In genomic region chr6:41927253-41927652, GRCh38 we compare ENCODE assay signal across 25 cellular contexts. TPM values are rescaled to one million over a fixed set of nuclear protein-coding genes. Genes with fewer than 3 reads are reported as not detected.
DNase-seq lines count a peak whose midpoint lies in the region; ATAC-seq and TF ChIP-seq lines count a peak whose summit lies in the region.
"Had no signal": no experiment of that assay in that cellular context is flagged by ENCODE, and none has a peak within 500 bp of the region (broad histone marks: within the 10 kb centered on the region; RNA-seq: fewer than 3 reads in every experiment).

No MANE protein-coding gene starts in this region.

- POLR2A ChIA-PET in CD4-positive, alpha-beta T cell (lab: Charles Lee), result interaction anchor here (1.5 to 5.1 kb wide), 2 partner anchors 11 to 118 kb away, joined by 6 to 32 read pairs; no protein-coding TSS in a partner anchor
- POLR2A ChIA-PET in activated CD8-positive, alpha-beta T cell treated with anti-CD3 and anti-CD28 coated beads, Interleukin-2, amount 10 ng/mL, durations not matched to agents 7 days and 5 days (lab: Charles Lee), result interaction anchor here (0.5 to 2.7 kb wide), 4 partner anchors 11 to 524 kb away, joined by 3 to 14 read pairs (median 6); partner anchors contain the start of genes CCND3 and TRERF1
- POLR2A ChIA-PET in naive thymus-derived CD4-positive, alpha-beta T cell (lab: Charles Lee), result interaction anchor here (0.5 to 4.8 kb wide), 5 partner anchors 9 to 119 kb away, joined by 3 to 22 read pairs (median 4); no protein-coding TSS in a partner anchor

- no peak for TF ChIP-seq POLR2A in esophagus muscularis mucosa (IDR thresholded peaks at IDR 0.05; ENCODE audit: low read depth)

- H3K79me2 ChIP-seq in ACC112 (ENCODE audit: control insufficient read depth, insufficient read depth, low read length, unreplicated experiment) (peaks cover 43% of the 10 kb centered on the region), GM23248 (ENCODE audit: insufficient read depth) (peaks cover 73% of the 10 kb centered on the region)

- no peaks in the 10 kb centered on the region for H3K27me3 Mint-ChIP-seq in CD4-positive, alpha-beta T cell
- H3K27me3 Mint-ChIP-seq in activated CD8-positive, alpha-beta T cell treated with anti-CD3 and anti-CD28 coated beads, Interleukin-2, amount 10 ng/mL, durations not matched to agents 7 days and 5 days (ENCODE audit: low read depth), result no peaks in the 10 kb centered on the region
- no peaks in the 10 kb centered on the region for H3K27me3 Mint-ChIP-seq in naive thymus-derived CD4-positive, alpha-beta T cell
- H3K27me3 Mint-ChIP-seq in mesothelial cell of epicardium (ENCODE audit: low read depth), result no peaks in the 10 kb centered on the region

- H3K27ac ChIP-seq in ACC112 (ENCODE audit: low read depth, low read length) (peak overlapping the region; percentile 57), esophagus muscularis mucosa (replicated peaks in 1 of 4) (no peak overlapping the region), GM23248 (no peak overlapping the region)
- no peak overlapping the region for H3K27ac ChIP-seq in CD4-positive, alpha-beta T cell (ENCODE audit: low read depth, low read length)
- H3K27ac ChIP-seq in naive thymus-derived CD4-positive, alpha-beta T cell (ENCODE audit: low read depth, low read length), result peak overlapping the region; percentile 23
- H3K27ac ChIP-seq: VCaP had no signal

- CTCF ChIA-PET in CD4-positive, alpha-beta T cell (lab: Charles Lee), result interaction anchor here (0.7 to 2.1 kb wide), 3 partner anchors 117 to 140 kb away, joined by 3 to 5 read pairs (median 3); partner anchors contain the start of gene TOMM6
- CTCF ChIA-PET in activated CD8-positive, alpha-beta T cell treated with anti-CD3 and anti-CD28 coated beads, Interleukin-2, amount 10 ng/mL, durations not matched to agents 7 days and 5 days (lab: Charles Lee), result interaction anchor here (0.6 to 19.0 kb wide), 5 partner anchors 9 to 140 kb away, joined by 3 to 451 read pairs (median 4); partner anchors contain the start of genes TAF8 and TOMM6
- CTCF ChIA-PET in naive thymus-derived CD4-positive, alpha-beta T cell (lab: Charles Lee), result interaction anchor here (0.6 to 1.9 kb wide), 3 partner anchors 9 to 219 kb away, joined by 3 to 9 read pairs (median 3); no protein-coding TSS in a partner anchor

- H3F3A ChIP-seq in GM23248 (ENCODE audit: insufficient read depth), result no peaks in the 10 kb centered on the region

- no peaks in the 10 kb centered on the region for H3K27me3 ChIP-seq in ACC112 (ENCODE audit: insufficient read depth, low read length)
- H3K27me3 ChIP-seq in CD4-positive, alpha-beta T cell (ENCODE audit: control insufficient read depth, insufficient read depth, low read length), result no peaks in the 10 kb centered on the region
- no peaks in the 10 kb centered on the region for H3K27me3 ChIP-seq in naive thymus-derived CD4-positive, alpha-beta T cell (ENCODE audit: control insufficient read depth in 2 of 2, insufficient read depth in 2 of 2, low read length in 2 of 2)
- no peaks in the 10 kb centered on the region for H3K27me3 ChIP-seq in esophagus muscularis mucosa
- H3K27me3 ChIP-seq in GM23248 (replicated peaks; ENCODE audit: insufficient read depth), result no peaks in the 10 kb centered on the region

- no peak for ATAC-seq in CD4-positive, alpha-beta T cell (ENCODE audit: poor library complexity)
- ATAC-seq in activated CD8-positive, alpha-beta T cell treated with anti-CD3 and anti-CD28 coated beads, Interleukin-2, amount 10 ng/mL, durations not matched to agents 7 days and 5 days, result no peak
- ATAC-seq in naive thymus-derived CD4-positive, alpha-beta T cell, result no peak
- ATAC-seq: left ventricle myocardium superior had no signal

- H3K9me2 ChIP-seq in GM23248 (ENCODE audit: insufficient read depth), result no peaks in the 10 kb centered on the region

- TF ChIP-seq CTCF in CD4-positive, alpha-beta T cell (IDR thresholded peaks at IDR 0.05), result no peak
- TF ChIP-seq CTCF in esophagus muscularis mucosa (IDR thresholded peaks at IDR 0.05) (no peak), mesothelial cell of epicardium (IDR thresholded peaks at IDR 0.05; ENCODE audit: unreplicated experiment) (no peak)

- no peaks in the 10 kb centered on the region for H3K9me3 ChIP-seq in CD4-positive, alpha-beta T cell (ENCODE audit: control insufficient read depth, low read length)
- no peaks in the 10 kb centered on the region for H3K9me3 ChIP-seq in naive thymus-derived CD4-positive, alpha-beta T cell (ENCODE audit: control insufficient read depth in 2 of 3, low read length in 3 of 3)
- no peaks in the 10 kb centered on the region for H3K9me3 ChIP-seq in esophagus muscularis mucosa
- H3K9me3 ChIP-seq in GM23248 (ENCODE audit: low read depth), result no peaks in the 10 kb centered on the region

- TF ChIP-seq EP300 in esophagus muscularis mucosa (IDR thresholded peaks at IDR 0.05), result no peak

- in situ Hi-C loops in GM23248 (cut with MboI), result no loop called here

- H3K4me3 ChIP-seq in ACC112 (ENCODE audit: low read depth, low read length) (no peak overlapping the region), esophagus muscularis mucosa (no peak overlapping the region), GM23248 (no peak overlapping the region)
- no peak overlapping the region for H3K4me3 ChIP-seq in naive thymus-derived CD4-positive, alpha-beta T cell (ENCODE audit: low read length)

- H3K9ac ChIP-seq in GM23248, result no peak overlapping the region

- H3K4me1 Mint-ChIP-seq in CD4-positive, alpha-beta T cell (ENCODE audit: low read depth), result peaks cover 44% of the 10 kb centered on the region
- H3K4me1 Mint-ChIP-seq in activated CD8-positive, alpha-beta T cell treated with anti-CD3 and anti-CD28 coated beads, Interleukin-2, amount 10 ng/mL, durations not matched to agents 7 days and 5 days (ENCODE audit: low read depth), result peaks cover 45% of the 10 kb centered on the region
- H3K4me1 Mint-ChIP-seq in naive thymus-derived CD4-positive, alpha-beta T cell, result peaks cover 20 to 50% (median 37%) of the 10 kb centered on the region in 7 donors
- peaks cover 17% of the 10 kb centered on the region for H3K4me1 Mint-ChIP-seq in mesothelial cell of epicardium

- 88% methylated on average over 6 of the region's 6 CpGs for WGBS in esophagus muscularis mucosa
- 88 to 93% methylated on average over 6 of the region's 6 CpGs for WGBS in GM23248 (ENCODE audit: low coverage in 1 of 2, low lambda C conversion rate in 2 of 2, missing lambda C conversion rate in 2 of 2), 2 experiments

- peaks cover 58% of the 10 kb centered on the region for H3K36me3 Mint-ChIP-seq in CD4-positive, alpha-beta T cell (ENCODE audit: low read depth)
- peaks cover 71% of the 10 kb centered on the region for H3K36me3 Mint-ChIP-seq in activated CD8-positive, alpha-beta T cell treated with anti-CD3 and anti-CD28 coated beads, Interleukin-2, amount 10 ng/mL, durations not matched to agents 7 days and 5 days (ENCODE audit: low read depth)
- peaks cover 0 to 36% (median 13%) of the 10 kb centered on the region in 5 donors for H3K36me3 Mint-ChIP-seq in naive thymus-derived CD4-positive, alpha-beta T cell
- H3K36me3 Mint-ChIP-seq in mesothelial cell of epicardium, result peaks cover 33% of the 10 kb centered on the region

- H3K36me3 ChIP-seq in ACC112 (ENCODE audit: insufficient read depth, low read length) (peaks cover 53% of the 10 kb centered on the region), esophagus muscularis mucosa (peaks cover 44 to 71% (median 64%) of the 10 kb centered on the region in 4 donors), GM23248 (ENCODE audit: low read depth) (peaks cover 38% of the 10 kb centered on the region; the same call in 1 of the 2 replicates)
- H3K36me3 ChIP-seq in naive thymus-derived CD4-positive, alpha-beta T cell (ENCODE audit: control insufficient read depth in 2 of 3, insufficient read depth in 3 of 3, low read length in 3 of 3), result peaks cover 0 to 53% (median 28%) of the 10 kb centered on the region in 3 experiments

- H2AFZ ChIP-seq in ACC112 (ENCODE audit: low read length, unreplicated experiment) (no peak overlapping the region), GM23248 (no peak overlapping the region)

- intact Hi-C loops in CD4-positive, alpha-beta T cell (cut with DNase I, micrococcal nuclease), result no loop called here
- intact Hi-C loops in naive thymus-derived CD4-positive, alpha-beta T cell (cut with micrococcal nuclease), result loop anchor here in 1 of 2 donors (10.0 kb wide), 1 partner anchor 818 kb away; the partner anchor contains the start of gene TBCC
- intact Hi-C loops in esophagus muscularis mucosa (cut with DNase I), result loop anchor here (10.0 kb wide), 1 partner anchor 288 kb away; the partner anchor contains the start of gene MRPS10

- no peak overlapping the region for H3K4me3 Mint-ChIP-seq in CD4-positive, alpha-beta T cell
- no peak overlapping the region for H3K4me3 Mint-ChIP-seq in activated CD8-positive, alpha-beta T cell treated with anti-CD3 and anti-CD28 coated beads, Interleukin-2, amount 10 ng/mL, durations not matched to agents 7 days and 5 days
- H3K4me3 Mint-ChIP-seq in naive thymus-derived CD4-positive, alpha-beta T cell, result no peak overlapping the region
- H3K4me3 Mint-ChIP-seq in mesothelial cell of epicardium, result no peak overlapping the region
- H3K4me3 Mint-ChIP-seq: CD14-positive monocyte, nephron had no signal

- no peak overlapping the region for H3K4me2 ChIP-seq in GM23248 (ENCODE audit: unreplicated experiment)

- peak overlapping the region; percentile 36 for H3K27ac Mint-ChIP-seq in CD4-positive, alpha-beta T cell
- H3K27ac Mint-ChIP-seq in activated CD8-positive, alpha-beta T cell treated with anti-CD3 and anti-CD28 coated beads, Interleukin-2, amount 10 ng/mL, durations not matched to agents 7 days and 5 days, result peak overlapping the region; percentile 47
- H3K27ac Mint-ChIP-seq in naive thymus-derived CD4-positive, alpha-beta T cell, result peak overlapping the region in 8 of 9 donors; percentile 53 to 86 (median 72)
- H3K27ac Mint-ChIP-seq in mesothelial cell of epicardium, result no peak overlapping the region
- H3K27ac Mint-ChIP-seq: nephron had no signal

- no peaks in the 10 kb centered on the region for H3K9me3 Mint-ChIP-seq in CD4-positive, alpha-beta T cell
- H3K9me3 Mint-ChIP-seq in activated CD8-positive, alpha-beta T cell treated with anti-CD3 and anti-CD28 coated beads, Interleukin-2, amount 10 ng/mL, durations not matched to agents 7 days and 5 days (ENCODE audit: insufficient read depth), result no peaks in the 10 kb centered on the region
- H3K9me3 Mint-ChIP-seq in naive thymus-derived CD4-positive, alpha-beta T cell, result peaks cover 0 to 9% (median 0%) of the 10 kb centered on the region in 11 donors
- H3K9me3 Mint-ChIP-seq in mesothelial cell of epicardium, result no peaks in the 10 kb centered on the region
- H3K9me3 Mint-ChIP-seq: nephron had no signal

- no peak for DNase-seq in CD4-positive, alpha-beta T cell
- no peak for DNase-seq in activated CD8-positive, alpha-beta T cell treated with anti-CD3 and anti-CD28 coated beads, Interleukin-2, amount 10 ng/mL, durations not matched to agents 7 days and 5 days
- DNase-seq in naive thymus-derived CD4-positive, alpha-beta T cell, result no peak
- DNase-seq in SHP77 (lab: John Stamatoyannopoulos, UW) (no peak), esophagus muscularis mucosa (ENCODE audit: extremely low spot score) (no peak), GM23248 (no peak), mesothelial cell of epicardium (ENCODE audit: low spot score in 2 of 2, unreplicated experiment in 2 of 2) (no peak)
- DNase-seq: activated gamma-delta T cell treated with Interleukin-2 at 50 U/mL for 16 hours; anterior cingulate cortex; effector CD4-positive, alpha-beta T cell; glutamatergic neuron; islet precursor cell; left ventricle myocardium superior; NCI-H1048; NCI-H1694 treated with DMSO at 0.1 percent for 48 hours; NCI-H2171 treated with DMSO at 0.1 percent for 48 hours; NCI-H524; retina; SHP77 treated with DMSO at 0.1 percent for 48 hours; stimulated activated CD4-positive, alpha-beta T cell treated with anti-CD3 and anti-CD28 coated beads, Interleukin-2, amount 100 ng/mL, for 24 hours; T-helper 9 cell had no signal

- no peaks in the 10 kb centered on the region for H4K20me1 ChIP-seq in GM23248 (ENCODE audit: insufficient read depth)

- H3K4me1 ChIP-seq in ACC112 (ENCODE audit: control insufficient read depth, insufficient read depth, low read length, unreplicated experiment) (peaks cover 29% of the 10 kb centered on the region), esophagus muscularis mucosa (peaks cover 12 to 28% (median 16%) of the 10 kb centered on the region in 4 donors), GM23248 (ENCODE audit: insufficient read depth) (peaks cover 13% of the 10 kb centered on the region)
- peaks cover 7 to 9% of the 10 kb centered on the region in 2 donors for H3K4me1 ChIP-seq in naive thymus-derived CD4-positive, alpha-beta T cell (ENCODE audit: control insufficient read depth in 2 of 2, insufficient read depth in 2 of 2, low read length in 2 of 2)

RNA-seq across cellular contexts. Expression of gene BYSL, which starts 6.0 kb away (rescaled TPM):
- 1 to 10 TPM; 1.2 to 1.6 TPM for total RNA-seq in CD4-positive, alpha-beta T cell
- 10 to 100 TPM; 39.4 to 43.1 TPM for total RNA-seq in activated CD8-positive, alpha-beta T cell treated with anti-CD3 and anti-CD28 coated beads, Interleukin-2, amount 10 ng/mL, durations not matched to agents 7 days and 5 days
- total RNA-seq in naive thymus-derived CD4-positive, alpha-beta T cell, result 10 to 100 TPM in 1 of 5 experiments, 1 to 10 TPM in 4; 3.9 to 35.7 (median 8.1) TPM
- polyA plus RNA-seq in naive thymus-derived CD4-positive, alpha-beta T cell, result 1 to 10 TPM; 4.4 to 6.6 TPM
- total RNA-seq in esophagus muscularis mucosa (10 to 100 TPM in 2 of 4 donors, 1 to 10 TPM in 2; 5.8 to 11.6 (median 9.2) TPM), mesothelial cell of epicardium (32.7 to 36.5 TPM (median 32.8 TPM) in 3 replicates)
- 11.0 and 12.3 TPM in 2 replicates for total RNA-seq in GM23248 (2014; rRNA removed; shearing (Covaris generic))
- 28.0 and 30.2 TPM in 2 replicates for polyA plus RNA-seq in GM23248 (2016; fragmentation: Nextera tagmentation; extraction: Ambion mirVana)

RNA-seq across cellular contexts. Expression of gene MED20, which starts 6.3 kb away (rescaled TPM):
- 1 to 10 TPM; 1.3 to 1.6 TPM for total RNA-seq in CD4-positive, alpha-beta T cell
- total RNA-seq in activated CD8-positive, alpha-beta T cell treated with anti-CD3 and anti-CD28 coated beads, Interleukin-2, amount 10 ng/mL, durations not matched to agents 7 days and 5 days, result 10 to 100 TPM; 20.6 to 22.3 TPM
- 10 to 100 TPM in 1 of 5 experiments, 1 to 10 TPM in 4; 4.5 to 21.7 (median 9.4) TPM for total RNA-seq in naive thymus-derived CD4-positive, alpha-beta T cell
- 1 to 10 TPM; 4.2 to 4.7 TPM for polyA plus RNA-seq in naive thymus-derived CD4-positive, alpha-beta T cell
- total RNA-seq in esophagus muscularis mucosa, result 10 to 100 TPM in 3 of 4 donors, 1 to 10 TPM in 1; 9.6 to 14.9 (median 14.2) TPM
- 21.0 and 30.6 TPM in 2 replicates for total RNA-seq in GM23248 (2014; rRNA removed; shearing (Covaris generic))
- 24.2 and 25.5 TPM in 2 replicates for polyA plus RNA-seq in GM23248 (2016; fragmentation: Nextera tagmentation; extraction: Ambion mirVana)
- total RNA-seq in mesothelial cell of epicardium, result 24.1 to 25.1 TPM (median 25.1 TPM) in 3 replicates

RNA-seq across cellular contexts. Expression of gene CCND3, which starts 14.4 kb away (rescaled TPM):
- total RNA-seq in CD4-positive, alpha-beta T cell, result 100 to 1,000 TPM; 247 to 248 TPM
- 100 to 1,000 TPM; 441 to 462 TPM for total RNA-seq in activated CD8-positive, alpha-beta T cell treated with anti-CD3 and anti-CD28 coated beads, Interleukin-2, amount 10 ng/mL, durations not matched to agents 7 days and 5 days
- 100 to 1,000 TPM; 285 to 433 (median 313) TPM for total RNA-seq in naive thymus-derived CD4-positive, alpha-beta T cell
- polyA plus RNA-seq in naive thymus-derived CD4-positive, alpha-beta T cell, result 100 to 1,000 TPM; 474 to 764 TPM
- total RNA-seq in esophagus muscularis mucosa, result 100 to 1,000 TPM; 110 to 167 (median 133) TPM
- total RNA-seq in GM23248 (2014; rRNA removed; shearing (Covaris generic)), result 47.8 and 48.1 TPM in 2 replicates
- polyA plus RNA-seq in GM23248 (2016; fragmentation: Nextera tagmentation; extraction: Ambion mirVana), result 70.7 and 73.6 TPM in 2 replicates
- total RNA-seq in mesothelial cell of epicardium, result 37.2 to 42.0 TPM (median 39.5 TPM) in 3 replicates

RNA-seq across cellular contexts. Expression of gene USP49, which starts 32.1 kb away (rescaled TPM):
- total RNA-seq in CD4-positive, alpha-beta T cell, result 1 to 10 TPM; 1.3 TPM
- 1 to 10 TPM; 6.2 to 7.8 TPM for total RNA-seq in activated CD8-positive, alpha-beta T cell treated with anti-CD3 and anti-CD28 coated beads, Interleukin-2, amount 10 ng/mL, durations not matched to agents 7 days and 5 days
- 1 to 10 TPM; 1.8 to 6.0 (median 3.1) TPM for total RNA-seq in naive thymus-derived CD4-positive, alpha-beta T cell
- polyA plus RNA-seq in naive thymus-derived CD4-positive, alpha-beta T cell, result under 1 TPM; 0.44 to 0.61 TPM
- 1 to 10 TPM; 1.3 to 2.5 (median 2.3) TPM for total RNA-seq in esophagus muscularis mucosa
- 0.97 and 2.4 TPM in 2 replicates for total RNA-seq in GM23248 (2014; rRNA removed; shearing (Covaris generic))
- 0.70 and 1.2 TPM in 2 replicates for polyA plus RNA-seq in GM23248 (2016; fragmentation: Nextera tagmentation; extraction: Ambion mirVana)
- 12.0 to 13.8 TPM (median 12.1 TPM) in 3 replicates for total RNA-seq in mesothelial cell of epicardium

Comparison
In these comparisons a context has a peak if more than half of its experiments do, and no peak if none do; other contexts are left out.
1. H3K27ac ChIP-seq: peak in ACC112 (single experiment) and naive thymus-derived CD4-positive, alpha-beta T cell (single experiment); none in CD4-positive, alpha-beta T cell (single experiment), esophagus muscularis mucosa (0 of 4) and GM23248 (single experiment).